In genomic region chr2:67792796-67793195, GRCh38 we compare ENCODE assay signal across 24 cellular contexts.
"Had no signal": no experiment of that assay in that cellular context is flagged by ENCODE, and none has a peak within 500 bp of the region (broad histone marks: within the 10 kb centered on the region; RNA-seq: fewer than 3 reads in every experiment).

No MANE protein-coding gene starts in this region.

- H3K9me3 ChIP-seq: esophagus squamous epithelium, gastrocnemius medialis, mucosa of descending colon, stomach, suprapubic skin, transverse colon had no signal

- H3K4me3 ChIP-seq: cardiac muscle cell, esophagus squamous epithelium, gastrocnemius medialis, mucosa of descending colon, stomach, suprapubic skin, transverse colon had no signal

- ATAC-seq: activated naive CD8-positive, alpha-beta T cell treated with anti-CD3 and anti-CD28 coated beads, Interleukin-2, amount 50 U/mL, for 24 hours; activated T-cell treated with anti-CD3 and anti-CD28 coated beads, Interleukin-2, amount 50 U/mL, for 72 hours; gastrocnemius medialis; mucosa of descending colon; sciatic nerve; stimulated activated memory B cell treated with anti-CD40 and anti-IgM and Interleukin-4, amounts not matched to agents 10 μg/mL and 1 μg/mL and 100 μg/mL, for 72 hours had no signal

- H3K36me3 ChIP-seq: cardiac muscle cell, esophagus squamous epithelium, gastrocnemius medialis, stomach, suprapubic skin, transverse colon had no signal

- DNase-seq: activated B cell treated with CpG ODN at 0.5 μM for 24 hours; activated CD4-positive, alpha-beta memory T cell treated with anti-CD3 and anti-CD28 coated beads for 36 hours; activated CD4-positive, alpha-beta T cell treated with anti-CD3 and anti-CD28 coated beads for 4 hours; activated effector memory CD4-positive, alpha-beta T cell treated with Interleukin-2 at 50 U/mL for 16 hours; activated naive CD4-positive, alpha-beta T cell treated with anti-CD3 and anti-CD28 coated beads, Interleukin-2, amount 10 ng/mL, durations not matched to agents 7 days and 5 days; activated naive CD8-positive, alpha-beta T cell treated with anti-CD3 and anti-CD28 coated beads, Interleukin-2, amount 50 U/mL, for 24 hours; activated T-cell treated with anti-CD3 and anti-CD28 coated beads, Interleukin-2, amount 50 U/mL, for 72 hours; cortex of kidney; endodermal cell; esophagus squamous epithelium; gastrocnemius medialis; head of caudate nucleus; hypothalamus; mucosa of descending colon; nucleus accumbens; posterior cingulate gyrus; small intestine; stimulated activated CD4-positive, alpha-beta T cell treated with anti-CD3 and anti-CD28 coated beads, Interleukin-15, amount 100 ng/mL, for 24 hours; stomach; transverse colon had no signal

- H3K27me3 ChIP-seq: cardiac muscle cell, esophagus squamous epithelium, gastrocnemius medialis, stomach, suprapubic skin, transverse colon had no signal

- H3K4me1 ChIP-seq: gastrocnemius medialis had no signal

- H3K27ac ChIP-seq: cardiac muscle cell, esophagus squamous epithelium, gastrocnemius medialis, stomach, suprapubic skin, transverse colon had no signal
